ENCODE assay signal across 11 cellular contexts in the genomic region with DNA sequence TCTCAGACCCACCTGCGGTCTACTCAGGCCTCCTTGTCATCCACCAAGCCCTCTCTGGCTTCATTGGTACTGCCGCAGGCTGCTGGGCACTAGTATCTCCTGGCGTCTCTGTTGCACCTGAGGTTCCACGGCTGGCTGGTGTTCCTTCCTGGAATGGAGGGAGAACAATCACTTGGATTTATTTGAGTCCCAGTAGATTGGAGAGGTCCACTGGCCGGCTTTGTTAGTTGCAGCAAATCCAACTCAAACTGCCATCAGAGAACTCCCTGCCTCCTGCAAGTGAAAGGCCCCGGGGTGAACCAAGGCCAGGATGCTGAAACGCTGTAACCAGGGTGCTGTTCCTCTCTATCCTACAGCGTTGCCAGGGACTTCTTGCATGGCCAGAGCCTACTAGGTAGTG. TPM values are rescaled to one million over a fixed set of nuclear protein-coding genes. Genes with fewer than 3 reads are reported as not detected.
A peak's percentile ranks its signal among the peaks of the same experiment; 100 is the strongest.
DNase-seq lines count a peak whose midpoint lies in the region; ATAC-seq, FAIRE-seq and TF ChIP-seq lines count a peak whose summit lies in the region.
"Had no signal": no experiment of that assay in that cellular context is flagged by ENCODE, and none has a peak within 500 bp of the region (broad histone marks: within the 10 kb centered on the region; RNA-seq: fewer than 3 reads in every experiment).

No MANE protein-coding gene starts in this region.

- no peaks in the 10 kb centered on the region for H3K9me3 Mint-ChIP-seq in natural killer cell

- no peak overlapping the region for H3K9ac ChIP-seq in HepG2 (ENCODE audit: insufficient read depth, low read depth, low read length)

- H3K4me3 ChIP-seq in HepG2 (replicated peaks in 1 of 3; ENCODE audit: insufficient read depth in 1 of 3, low read depth in 2 of 3, low read length in 3 of 3) (no peak overlapping the region), right lobe of liver (no peak overlapping the region), vagina (no peak overlapping the region), small intestine (ENCODE audit: low read depth in 1 of 2, low read length in 2 of 2) (no peak overlapping the region)

- TF ChIP-seq RAD21 in HepG2 (CRISPR knock-in tag; IDR thresholded peaks at IDR 0.05) = no peak

- DNase-seq in HepG2 (ENCODE audit: low spot score) = no peak
- DNase-seq in right lobe of liver = no peak
- DNase-seq in natural killer cell = no peak
- DNase-seq in vagina (ENCODE audit: extremely low spot score in 2 of 2) = no peak
- DNase-seq in small intestine = no peak
- no peak for DNase-seq in KBM-7
- DNase-seq: Karpas-422 had no signal

- H3K36me3 Mint-ChIP-seq in natural killer cell = no peaks in the 10 kb centered on the region

- H3K27me3 Mint-ChIP-seq in natural killer cell (ENCODE audit: low read depth in 2 of 2) = no peaks in the 10 kb centered on the region

- TF ChIP-seq EP300 in HepG2 (IDR thresholded peaks at IDR 0.05; ENCODE audit: low read depth in 2 of 2, low read length in 2 of 2) (no peak), HepG2 (CRISPR knock-in tag; IDR thresholded peaks at IDR 0.05; ENCODE audit: borderline replicate concordance) (no peak)

- ATAC-seq in HepG2 = no peak
- ATAC-seq in right lobe of liver = no peak
- no peak for ATAC-seq in natural killer cell
- no peak for ATAC-seq in GM18858 (IDR thresholded peaks at IDR 0.05; ENCODE audit: unreplicated experiment)

- intact Hi-C loops in HepG2 (cut with micrococcal nuclease; ENCODE audit: unreplicated experiment) = no loop called here
- intact Hi-C loops in right lobe of liver (cut with DNase I) = no loop called here
- intact Hi-C loops in natural killer cell (cut with micrococcal nuclease) = no loop called here
- intact Hi-C loops in vagina (cut with DNase I) = no loop called here

- peak overlapping the region; percentile 49 for H3K4me3 Mint-ChIP-seq in natural killer cell

- FAIRE-seq in HepG2 (lab: Jason Lieb, UNC) (no peak), small intestine (lab: Jason Lieb, UNC) (no peak)
- FAIRE-seq: G401.6 had no signal

- BruUV-seq in HepG2 (replicated peaks; lab: Mats Ljungman, UMichigan) = no TSS peak

- H3K27me3 ChIP-seq in HepG2 (ENCODE audit: control insufficient read depth in 1 of 2, insufficient read depth in 2 of 2, low read length in 2 of 2) (peaks cover 0 to 17% of the 10 kb centered on the region in 2 experiments; a peak in 3 of 5 replicates), right lobe of liver (no peaks in the 10 kb centered on the region), vagina (no peaks in the 10 kb centered on the region), small intestine (ENCODE audit: control insufficient read depth in 2 of 2, insufficient read depth in 2 of 2, low read length in 2 of 2) (peaks cover 0 to 3% of the 10 kb centered on the region in 2 donors)
- H3K27me3 ChIP-seq: Peyer's patch had no signal

- peaks cover 13 to 20% of the 10 kb centered on the region in 2 donors for H3K4me1 Mint-ChIP-seq in natural killer cell

- no peaks in the 10 kb centered on the region for H3K79me2 ChIP-seq in HepG2 (ENCODE audit: insufficient read depth, low read length)

- H3K4me2 ChIP-seq in HepG2 (ENCODE audit: low read depth, low read length) = peak overlapping the region; percentile 75; the same call in 1 of the 2 replicates

- POLR2A ChIA-PET in HepG2 (lab: Yijun Ruan, JAX) = interaction anchor here (1.7 to 2.6 kb wide), 2 partner anchors 13 to 16 kb away, joined by 3 to 24 read pairs; a partner anchor contains a TSS

- H3K9me3 ChIP-seq in HepG2 (ENCODE audit: low read length) = no peaks in the 10 kb centered on the region
- no peaks in the 10 kb centered on the region for H3K9me3 ChIP-seq in right lobe of liver
- no peaks in the 10 kb centered on the region for H3K9me3 ChIP-seq in vagina
- no peaks in the 10 kb centered on the region for H3K9me3 ChIP-seq in small intestine (ENCODE audit: control insufficient read depth, low read depth)
- H3K9me3 ChIP-seq: Peyer's patch had no signal

- in situ Hi-C loops in HepG2 (cut with HindIII; ENCODE audit: extremely low pct_ligation_motif_present, low pct_unique_long_range_greater_than_20kb) = no loop called here
- in situ Hi-C loops in KBM-7 (cut with MboI; ENCODE audit: low pct_unique_long_range_greater_than_20kb, low sequenced_read_pairs) = no loop called here

- TF ChIP-seq POLR2A in HepG2 (IDR thresholded peaks at IDR 0.05; ENCODE audit: insufficient read depth in 1 of 2, low read depth in 2 of 2, low read length in 2 of 2) = no peak
- no peak for TF ChIP-seq POLR2A in right lobe of liver (IDR thresholded peaks at IDR 0.05)
- no peak for TF ChIP-seq POLR2A in vagina (IDR thresholded peaks at IDR 0.05)

- H3K4me1 ChIP-seq in HepG2 (ENCODE audit: insufficient read depth, low read length) = peaks cover 7% of the 10 kb centered on the region
- peaks cover 0 to 5% (median 0%) of the 10 kb centered on the region in 4 donors for H3K4me1 ChIP-seq in right lobe of liver
- H3K4me1 ChIP-seq in vagina = peaks cover 20% of the 10 kb centered on the region
- peaks cover 0 to 2% of the 10 kb centered on the region in 2 donors for H3K4me1 ChIP-seq in small intestine (ENCODE audit: control insufficient read depth in 2 of 2, insufficient read depth in 1 of 2, low read depth in 1 of 2, low read length in 1 of 2)

- H3K36me3 ChIP-seq in HepG2 (replicated peaks in 1 of 2; ENCODE audit: control insufficient read depth in 1 of 2, insufficient read depth in 2 of 2, low read length in 2 of 2) (no peaks in the 10 kb centered on the region), right lobe of liver (no peaks in the 10 kb centered on the region), vagina (peaks cover 0 to 11% of the 10 kb centered on the region in 2 donors), small intestine (ENCODE audit: control insufficient read depth in 2 of 2, insufficient read depth in 2 of 2, low read length in 2 of 2) (no peaks in the 10 kb centered on the region)
- H3K36me3 ChIP-seq: Peyer's patch had no signal

- no peak overlapping the region for H3K27ac ChIP-seq in HepG2 (ENCODE audit: extremely low read length, insufficient read depth, low read length)
- no peak overlapping the region for H3K27ac ChIP-seq in right lobe of liver
- peak overlapping the region; percentile 81 for H3K27ac ChIP-seq in angular gyrus (ENCODE audit: low read depth, low read length)
- H3K27ac ChIP-seq in vagina = peak overlapping the region; percentile 79
- no peak overlapping the region for H3K27ac ChIP-seq in small intestine (ENCODE audit: low read depth in 1 of 2, low read length in 1 of 2)

- peak overlapping the region; percentile 9 to 82 for H3K27ac Mint-ChIP-seq in natural killer cell

- no peak overlapping the region for H2AFZ ChIP-seq in HepG2 (ENCODE audit: low read length)

- TF ChIP-seq CTCF in HepG2 (CRISPR knock-in tag; IDR thresholded peaks at IDR 0.05) = no peak
- no peak for TF ChIP-seq CTCF in right lobe of liver (IDR thresholded peaks at IDR 0.05)
- TF ChIP-seq CTCF in natural killer cell (IDR thresholded peaks at IDR 0.05) = no peak
- TF ChIP-seq CTCF in vagina (IDR thresholded peaks at IDR 0.05) = no peak

- H4K20me1 ChIP-seq in HepG2 (ENCODE audit: insufficient read depth, low read length) = no peaks in the 10 kb centered on the region

- 61% methylated on average over 7 of the region's 8 CpGs for WGBS in HepG2 (ENCODE audit: low lambda C conversion rate)
- WGBS in right lobe of liver (ENCODE audit: insufficient coverage, low coverage, low lambda C conversion rate, missing lambda C conversion rate) = 77% methylated on average over 7 of the region's 8 CpGs
- WGBS in small intestine, 3 donors = 83 to 85% (median 84%) methylated on average over 8 of the region's 8 CpGs

- CTCF ChIA-PET in HepG2 (lab: Yijun Ruan, JAX; ENCODE audit: low intra/inter-chr PET ratio, low total read pairs) = no interaction called here

RNA-seq across cellular contexts. Expression of a gene that starts 15.4 kb away (rescaled TPM):
- total RNA-seq in HepG2 (2016; rRNA removed; fragmentation: Illumina TruSeq; extraction: Trizol) = 28.0 and 28.3 TPM in 2 replicates
- total RNA-seq in HepG2 (2016; cell fraction: cytosol; rRNA removed; fragmentation: Illumina TruSeq; extraction: Trizol; ENCODE audit: low read depth) = 7.9 and 8.3 TPM in 2 replicates
- 28.6 and 31.1 TPM in 2 replicates for total RNA-seq in HepG2 (2016; cell fraction: insoluble cytoplasmic fraction; rRNA removed; fragmentation: Illumina TruSeq; extraction: Trizol)
- 24.4 and 27.4 TPM in 2 replicates for total RNA-seq in HepG2 (2016; cell fraction: membrane; rRNA removed; fragmentation: Illumina TruSeq; extraction: Trizol)
- total RNA-seq in HepG2 (2016; cell fraction: nucleus; rRNA removed; fragmentation: Illumina TruSeq; extraction: Trizol) = 27.4 and 28.9 TPM in 2 replicates
- 13.4 and 16.2 TPM in 2 replicates for polyA plus RNA-seq in HepG2 (2011; rRNA removed)
- 3.8 and 6.1 TPM in 2 replicates for polyA plus RNA-seq in HepG2 (2011; cell fraction: cytosol; rRNA removed)
- polyA plus RNA-seq in HepG2 (2011; cell fraction: nucleus; rRNA removed) = 21.4 and 24.6 TPM in 2 replicates
- polyA plus RNA-seq in HepG2 (2012) = 12.6 and 13.8 TPM in 2 replicates
- 4.5 and 6.2 TPM in 2 replicates for polyA plus RNA-seq in HepG2 (2016; cell fraction: cytosol; fragmentation: Illumina TruSeq; extraction: Trizol; ENCODE audit: low read depth)
- polyA plus RNA-seq in HepG2 (2016; cell fraction: insoluble cytoplasmic fraction; fragmentation: Illumina TruSeq; extraction: Trizol; ENCODE audit: low read depth) = 23.5 and 29.2 TPM in 2 replicates
- 13.9 and 15.0 TPM in 2 replicates for polyA plus RNA-seq in HepG2 (2016; cell fraction: membrane; fragmentation: Illumina TruSeq; extraction: Trizol; ENCODE audit: low read depth)
- polyA plus RNA-seq in HepG2 (2016; cell fraction: nucleus; fragmentation: Illumina TruSeq; extraction: Trizol; ENCODE audit: insufficient read depth, low read depth) = 57.5 and 58.5 TPM in 2 replicates
- polyA minus RNA-seq in HepG2 (2011; rRNA and poly(A)+ RNA removed; ENCODE audit: low replicate concordance) = 10.3 and 37.9 TPM in 2 replicates
- polyA minus RNA-seq in HepG2 (2011; cell fraction: cytosol; rRNA and poly(A)+ RNA removed) = 5.1 and 7.9 TPM in 2 replicates
- polyA minus RNA-seq in HepG2 (2011; cell fraction: nucleus; rRNA and poly(A)+ RNA removed) = 8.7 and 9.5 TPM in 2 replicates
- total RNA-seq in right lobe of liver = 1 to 10 TPM; 7.1 to 9.4 (median 8.7) TPM
- 10 to 100 TPM; 26.8 to 35.3 (median 29.3) TPM for total RNA-seq in natural killer cell
- 9.3 TPM for total RNA-seq in vagina
- polyA plus RNA-seq in small intestine = 10 to 100 TPM in 2 of 3 donors, 1 to 10 TPM in 1; 7.6 to 11.4 (median 11.1) TPM

RNA-seq across cellular contexts. Expression of a gene that starts 15.7 kb away (rescaled TPM):
- 41.4 and 59.3 TPM in 2 replicates for total RNA-seq in HepG2 (2016; rRNA removed; fragmentation: Illumina TruSeq; extraction: Trizol)
- total RNA-seq in HepG2 (2016; cell fraction: cytosol; rRNA removed; fragmentation: Illumina TruSeq; extraction: Trizol; ENCODE audit: low read depth) = 25.6 and 28.7 TPM in 2 replicates
- total RNA-seq in HepG2 (2016; cell fraction: insoluble cytoplasmic fraction; rRNA removed; fragmentation: Illumina TruSeq; extraction: Trizol) = 38.6 and 66.1 TPM in 2 replicates
- total RNA-seq in HepG2 (2016; cell fraction: membrane; rRNA removed; fragmentation: Illumina TruSeq; extraction: Trizol) = 33.6 and 39.9 TPM in 2 replicates
- 60.7 and 77.4 TPM in 2 replicates for total RNA-seq in HepG2 (2016; cell fraction: nucleus; rRNA removed; fragmentation: Illumina TruSeq; extraction: Trizol)
- polyA plus RNA-seq in HepG2 (2011; rRNA removed) = 59.0 and 65.2 TPM in 2 replicates
- 34.0 and 50.7 TPM in 2 replicates for polyA plus RNA-seq in HepG2 (2011; cell fraction: cytosol; rRNA removed)
- 63.2 and 65.1 TPM in 2 replicates for polyA plus RNA-seq in HepG2 (2011; cell fraction: nucleus; rRNA removed)
- polyA plus RNA-seq in HepG2 (2012) = 36.4 and 42.5 TPM in 2 replicates
- polyA plus RNA-seq in HepG2 (2016; cell fraction: cytosol; fragmentation: Illumina TruSeq; extraction: Trizol; ENCODE audit: low read depth) = 37.6 and 45.6 TPM in 2 replicates
- polyA plus RNA-seq in HepG2 (2016; cell fraction: insoluble cytoplasmic fraction; fragmentation: Illumina TruSeq; extraction: Trizol; ENCODE audit: low read depth) = 43.9 and 63.4 TPM in 2 replicates
- polyA plus RNA-seq in HepG2 (2016; cell fraction: membrane; fragmentation: Illumina TruSeq; extraction: Trizol; ENCODE audit: low read depth) = 36.3 and 44.4 TPM in 2 replicates
- 159 and 169 TPM in 2 replicates for polyA plus RNA-seq in HepG2 (2016; cell fraction: nucleus; fragmentation: Illumina TruSeq; extraction: Trizol; ENCODE audit: insufficient read depth, low read depth)
- polyA minus RNA-seq in HepG2 (2011; rRNA and poly(A)+ RNA removed; ENCODE audit: low replicate concordance) = 21.7 and 35.4 TPM in 2 replicates
- polyA minus RNA-seq in HepG2 (2011; cell fraction: cytosol; rRNA and poly(A)+ RNA removed) = 22.2 and 22.9 TPM in 2 replicates
- 54.3 and 57.7 TPM in 2 replicates for polyA minus RNA-seq in HepG2 (2011; cell fraction: nucleus; rRNA and poly(A)+ RNA removed)
- 10 to 100 TPM; 31.2 to 47.9 (median 43.2) TPM for total RNA-seq in right lobe of liver
- total RNA-seq in natural killer cell = 100 to 1,000 TPM in 1 of 3 donors, 10 to 100 TPM in 2; 86.0 to 105 (median 94.3) TPM
- 23.1 TPM for total RNA-seq in vagina
- 10 to 100 TPM; 57.5 to 61.6 (median 60.8) TPM for polyA plus RNA-seq in small intestine

RNA-seq across cellular contexts. Expression of a gene that starts 32.9 kb away (rescaled TPM):
- total RNA-seq in HepG2 (2016; rRNA removed; fragmentation: Illumina TruSeq; extraction: Trizol) (20.1 and 34.8 TPM in 2 replicates), right lobe of liver (1 to 10 TPM; 6.4 to 10.0 (median 7.2) TPM), natural killer cell (1 to 10 TPM; 5.5 to 8.8 (median 7.7) TPM), vagina (14.0 TPM)
- 12.8 and 14.6 TPM in 2 replicates for total RNA-seq in HepG2 (2016; cell fraction: cytosol; rRNA removed; fragmentation: Illumina TruSeq; extraction: Trizol; ENCODE audit: low read depth)
- total RNA-seq in HepG2 (2016; cell fraction: insoluble cytoplasmic fraction; rRNA removed; fragmentation: Illumina TruSeq; extraction: Trizol) = 20.9 and 31.1 TPM in 2 replicates
- 16.8 and 16.9 TPM in 2 replicates for total RNA-seq in HepG2 (2016; cell fraction: membrane; rRNA removed; fragmentation: Illumina TruSeq; extraction: Trizol)
- 20.4 and 22.7 TPM in 2 replicates for total RNA-seq in HepG2 (2016; cell fraction: nucleus; rRNA removed; fragmentation: Illumina TruSeq; extraction: Trizol)
- polyA plus RNA-seq in HepG2 (2011; rRNA removed) (15.5 and 18.4 TPM in 2 replicates), small intestine (1 to 10 TPM; 2.4 to 7.6 (median 3.1) TPM)
- polyA plus RNA-seq in HepG2 (2011; cell fraction: cytosol; rRNA removed) = 11.2 and 12.3 TPM in 2 replicates
- polyA plus RNA-seq in HepG2 (2011; cell fraction: nucleus; rRNA removed) = 20.2 and 22.4 TPM in 2 replicates
- 15.6 and 16.6 TPM in 2 replicates for polyA plus RNA-seq in HepG2 (2012)
- 1.8 TPM in 2 replicates for polyA plus RNA-seq in HepG2 (2016; cell fraction: cytosol; fragmentation: Illumina TruSeq; extraction: Trizol; ENCODE audit: low read depth)
- 29.3 and 33.3 TPM in 2 replicates for polyA plus RNA-seq in HepG2 (2016; cell fraction: insoluble cytoplasmic fraction; fragmentation: Illumina TruSeq; extraction: Trizol; ENCODE audit: low read depth)
- polyA plus RNA-seq in HepG2 (2016; cell fraction: membrane; fragmentation: Illumina TruSeq; extraction: Trizol; ENCODE audit: low read depth) = 7.2 TPM in 2 replicates
- polyA plus RNA-seq in HepG2 (2016; cell fraction: nucleus; fragmentation: Illumina TruSeq; extraction: Trizol; ENCODE audit: insufficient read depth, low read depth) = 46.3 and 53.5 TPM in 2 replicates
- polyA minus RNA-seq in HepG2 (2011; rRNA and poly(A)+ RNA removed; ENCODE audit: low replicate concordance) = 44.5 and 49.7 TPM in 2 replicates
- polyA minus RNA-seq in HepG2 (2011; cell fraction: cytosol; rRNA and poly(A)+ RNA removed) = 17.9 and 18.8 TPM in 2 replicates
- polyA minus RNA-seq in HepG2 (2011; cell fraction: nucleus; rRNA and poly(A)+ RNA removed) = 14.9 and 15.3 TPM in 2 replicates

Comparison
In these comparisons a context has a peak if more than half of its experiments do, and no peak if none do; other contexts are left out.
1. H3K27ac ChIP-seq: peak in angular gyrus (single experiment) and vagina (single experiment); none in HepG2 (single experiment), right lobe of liver (0 of 3) and small intestine (0 of 2).